In genomic region chr5:96530901-96531300, GRCh38 we compare ENCODE assay signal across 21 cellular contexts.
"Had no signal": no experiment of that assay in that cellular context is flagged by ENCODE, and none has a peak within 500 bp of the region (broad histone marks: within the 10 kb centered on the region; RNA-seq: fewer than 3 reads in every experiment).

No MANE protein-coding gene starts in this region.

- ATAC-seq: activated CD8-positive, alpha-beta memory T cell treated with anti-CD3 and anti-CD28 coated beads, Interleukin-2, amount 10 ng/mL, durations not matched to agents 7 days and 5 days; activated naive CD8-positive, alpha-beta T cell treated with anti-CD3 and anti-CD28 coated beads, Interleukin-2, amount 50 U/mL, for 24 hours; T-cell had no signal

- H3K27ac ChIP-seq: KMS-11, Peyer's patch, SK-N-MC had no signal

- DNase-seq: activated CD4-positive, CD25-positive, alpha-beta regulatory T cell; activated CD8-positive, alpha-beta memory T cell treated with anti-CD3 and anti-CD28 coated beads, Interleukin-2, amount 10 ng/mL, durations not matched to agents 7 days and 5 days; activated effector memory CD4-positive, alpha-beta T cell treated with Interleukin-2 at 50 U/mL for 16 hours; activated naive CD4-positive, alpha-beta T cell; activated naive CD8-positive, alpha-beta T cell treated with anti-CD3 and anti-CD28 coated beads, Interleukin-2, amount 50 U/mL, for 24 hours; activated T-cell treated with anti-CD3 and anti-CD28 coated beads, Interleukin-2, amount 50 U/mL, for 24 hours; amygdala; MM.1S; NCI-H1105 treated with DMSO at 0.1 percent for 48 hours; NCI-H1436 treated with DMSO at 0.1 percent for 48 hours; NCI-H187; NCI-H2081; NCI-H446; NCI-H524; Peyer's patch; SHP77 treated with DMSO at 0.1 percent for 48 hours; T-cell; T-helper 2 cell; T1000 had no signal

- H3K9me3 ChIP-seq: Peyer's patch had no signal

- H3K4me1 ChIP-seq: Peyer's patch had no signal

- H3K4me3 ChIP-seq: Peyer's patch, SK-N-MC had no signal

- H3K27me3 ChIP-seq: Peyer's patch had no signal

- H3K36me3 ChIP-seq: Peyer's patch had no signal
